In the genomic region with DNA sequence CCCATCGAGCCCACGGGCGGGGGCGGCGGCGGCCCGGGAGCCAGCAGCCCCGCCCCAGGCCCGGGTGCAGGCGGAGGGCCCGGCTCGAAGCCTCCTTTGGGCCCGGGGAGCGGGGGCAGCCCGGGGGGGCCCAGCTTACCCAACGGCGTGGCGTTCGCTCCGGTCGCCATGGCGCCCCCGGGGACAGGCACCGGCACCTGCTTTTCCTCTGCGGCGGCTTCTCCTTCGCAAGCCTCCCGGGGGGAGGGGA, we compare ENCODE assay signal across 8 cellular contexts. TPM values are rescaled to one million over a fixed set of nuclear protein-coding genes. Genes with fewer than 3 reads are reported as not detected.
DNase-seq lines count a peak whose midpoint lies in the region; ATAC-seq and TF ChIP-seq lines count a peak whose summit lies in the region.

No MANE protein-coding gene starts in this region.

- H3K9me3 ChIP-seq in cardiac muscle cell (ENCODE audit: low read depth) (no peaks in the 10 kb centered on the region), SU-DHL-6 (ENCODE audit: insufficient read depth, low read length) (no peaks in the 10 kb centered on the region), right atrium auricular region (no peaks in the 10 kb centered on the region)

- H3K79me2 ChIP-seq in SU-DHL-6 (ENCODE audit: insufficient read depth, low read length) = peaks cover 44% of the 10 kb centered on the region

- DNase-seq in cardiac muscle cell (ENCODE audit: low read depth in 1 of 2, low spot score in 1 of 2) (no peak), Right ventricle myocardium superior (no peak), right atrium auricular region (ENCODE audit: low spot score) (no peak), DMS79 (lab: John Stamatoyannopoulos, UW) (no peak), iPS-NIHi7 (ENCODE audit: extremely low spot score) (no peak), NCI-H2029 (lab: John Stamatoyannopoulos, UW) (no peak)
- no peak for DNase-seq in stimulated activated naive B cell treated with anti-CD40 and anti-IgM and Interleukin-4, amounts not matched to agents 10 μg/mL and 1 μg/mL and 100 μg/mL, for 72 hours

- H3K27ac ChIP-seq in cardiac muscle cell (peak overlapping the region; percentile 99), SU-DHL-6 (ENCODE audit: low read depth, low read length) (peak overlapping the region; percentile 91), right atrium auricular region (peak overlapping the region; percentile 98 to 100)

- peaks cover 41% of the 10 kb centered on the region for H4K20me1 ChIP-seq in SU-DHL-6 (ENCODE audit: low read depth, low read length)

- peaks cover 30% of the 10 kb centered on the region for H3K36me3 ChIP-seq in cardiac muscle cell
- H3K36me3 ChIP-seq in SU-DHL-6 (ENCODE audit: low read length) = peaks cover 40% of the 10 kb centered on the region
- H3K36me3 ChIP-seq in right atrium auricular region = peaks cover 44% of the 10 kb centered on the region

- no peak for ATAC-seq in Right ventricle myocardium superior (ENCODE audit: poor library complexity)
- ATAC-seq in stimulated activated naive B cell treated with anti-CD40 and anti-IgM and Interleukin-4, amounts not matched to agents 10 μg/mL and 1 μg/mL and 100 μg/mL, for 72 hours (replicated peaks) = peak in 1 of 2 donors; percentile 4

- peak overlapping the region; percentile 99 for H3K27ac Mint-ChIP-seq in stimulated activated naive B cell treated with anti-CD40 and anti-IgM and Interleukin-4, amounts not matched to agents 10 μg/mL and 1 μg/mL and 100 μg/mL, for 72 hours

- intact Hi-C loops in Right ventricle myocardium superior (cut with DNase I) = no loop called here

- H3F3A ChIP-seq in SU-DHL-6 (ENCODE audit: insufficient read depth) = peaks cover 43% of the 10 kb centered on the region

- no peaks in the 10 kb centered on the region for H3K9me2 ChIP-seq in SU-DHL-6 (replicated peaks; ENCODE audit: insufficient read depth, low read length)

- H3K36me3 Mint-ChIP-seq in stimulated activated naive B cell treated with anti-CD40 and anti-IgM and Interleukin-4, amounts not matched to agents 10 μg/mL and 1 μg/mL and 100 μg/mL, for 72 hours = peaks cover 39 to 48% of the 10 kb centered on the region in 2 donors

- H2AFZ ChIP-seq in SU-DHL-6 (ENCODE audit: low read depth, low read length, severe bottlenecking) = no peak overlapping the region

- H3K27me3 ChIP-seq in cardiac muscle cell (no peaks in the 10 kb centered on the region), SU-DHL-6 (ENCODE audit: low read length) (no peaks in the 10 kb centered on the region), right atrium auricular region (no peaks in the 10 kb centered on the region)

- H3K4me1 Mint-ChIP-seq in stimulated activated naive B cell treated with anti-CD40 and anti-IgM and Interleukin-4, amounts not matched to agents 10 μg/mL and 1 μg/mL and 100 μg/mL, for 72 hours = peaks cover 24 to 67% of the 10 kb centered on the region in 2 donors

- peak overlapping the region; percentile 45 for H3K4me2 ChIP-seq in SU-DHL-6 (ENCODE audit: low read depth, low read length, poor library complexity, severe bottlenecking)

- H3K4me3 Mint-ChIP-seq in stimulated activated naive B cell treated with anti-CD40 and anti-IgM and Interleukin-4, amounts not matched to agents 10 μg/mL and 1 μg/mL and 100 μg/mL, for 72 hours = peak overlapping the region; percentile 85 to 93

- H3K9ac ChIP-seq in SU-DHL-6 (ENCODE audit: low read length) = peak overlapping the region; percentile 89

- no peaks in the 10 kb centered on the region for H3K27me3 Mint-ChIP-seq in stimulated activated naive B cell treated with anti-CD40 and anti-IgM and Interleukin-4, amounts not matched to agents 10 μg/mL and 1 μg/mL and 100 μg/mL, for 72 hours

- no peaks in the 10 kb centered on the region for H3K9me3 Mint-ChIP-seq in stimulated activated naive B cell treated with anti-CD40 and anti-IgM and Interleukin-4, amounts not matched to agents 10 μg/mL and 1 μg/mL and 100 μg/mL, for 72 hours

- H3K4me1 ChIP-seq in cardiac muscle cell (ENCODE audit: low read depth) (peaks cover 21% of the 10 kb centered on the region), right atrium auricular region (peaks cover 0 to 48% of the 10 kb centered on the region in 2 donors)

- no peak for TF ChIP-seq CTCF in cardiac muscle cell (IDR thresholded peaks at IDR 0.05; ENCODE audit: low read depth, low read length)
- TF ChIP-seq CTCF in SU-DHL-6 (IDR thresholded peaks at IDR 0.05; ENCODE audit: insufficient read depth, low read length, poor library complexity, severe bottlenecking) = no peak
- TF ChIP-seq CTCF in right atrium auricular region (IDR thresholded peaks at IDR 0.05) = no peak

- H3K4me3 ChIP-seq in cardiac muscle cell (peak overlapping the region; percentile 87), SU-DHL-6 (ENCODE audit: insufficient read depth, low read length, poor library complexity, severe bottlenecking) (peak overlapping the region; percentile 77), right atrium auricular region (peak overlapping the region; percentile 92 to 100)

RNA-seq across cellular contexts. Expression of gene SF1, which starts 0.2 kb away (rescaled TPM):
- total RNA-seq in cardiac muscle cell (168 and 360 TPM in 2 replicates), Right ventricle myocardium superior (182 TPM), right atrium auricular region (100 to 1,000 TPM; 196 to 213 TPM)
- 143 and 233 TPM in 2 replicates for polyA plus RNA-seq in cardiac muscle cell

RNA-seq across cellular contexts. Expression of gene PYGM, which starts 18.4 kb away (rescaled TPM):
- 246 and 281 TPM in 2 replicates for total RNA-seq in cardiac muscle cell
- polyA plus RNA-seq in cardiac muscle cell = 244 and 260 TPM in 2 replicates
- total RNA-seq in Right ventricle myocardium superior = 183 TPM
- total RNA-seq in right atrium auricular region = 10 to 100 TPM; 17.8 to 84.7 TPM

RNA-seq across cellular contexts. Expression of gene MAP4K2, which starts 24.9 kb away (rescaled TPM):
- total RNA-seq in cardiac muscle cell (24.3 and 35.9 TPM in 2 replicates), Right ventricle myocardium superior (7.7 TPM), right atrium auricular region (10 to 100 TPM; 19.4 to 20.4 TPM)
- 16.1 and 31.1 TPM in 2 replicates for polyA plus RNA-seq in cardiac muscle cell

RNA-seq across cellular contexts. Expression of gene MEN1, which starts 32.2 kb away (rescaled TPM):
- total RNA-seq in cardiac muscle cell = 26.7 and 27.7 TPM in 2 replicates
- 57.5 and 62.1 TPM in 2 replicates for polyA plus RNA-seq in cardiac muscle cell
- 8.6 TPM for total RNA-seq in Right ventricle myocardium superior
- 1 to 10 TPM; 7.2 to 9.8 TPM for total RNA-seq in right atrium auricular region

RNA-seq across cellular contexts. Expression of gene RASGRP2, which starts 34.2 kb away (rescaled TPM):
- total RNA-seq in cardiac muscle cell (29.5 and 60.8 TPM in 2 replicates), Right ventricle myocardium superior (38.4 TPM), right atrium auricular region (10 to 100 TPM; 28.1 to 30.4 TPM)
- 60.8 and 64.0 TPM in 2 replicates for polyA plus RNA-seq in cardiac muscle cell
